ENCODE assay signal across 9 cellular contexts in the genomic region with DNA sequence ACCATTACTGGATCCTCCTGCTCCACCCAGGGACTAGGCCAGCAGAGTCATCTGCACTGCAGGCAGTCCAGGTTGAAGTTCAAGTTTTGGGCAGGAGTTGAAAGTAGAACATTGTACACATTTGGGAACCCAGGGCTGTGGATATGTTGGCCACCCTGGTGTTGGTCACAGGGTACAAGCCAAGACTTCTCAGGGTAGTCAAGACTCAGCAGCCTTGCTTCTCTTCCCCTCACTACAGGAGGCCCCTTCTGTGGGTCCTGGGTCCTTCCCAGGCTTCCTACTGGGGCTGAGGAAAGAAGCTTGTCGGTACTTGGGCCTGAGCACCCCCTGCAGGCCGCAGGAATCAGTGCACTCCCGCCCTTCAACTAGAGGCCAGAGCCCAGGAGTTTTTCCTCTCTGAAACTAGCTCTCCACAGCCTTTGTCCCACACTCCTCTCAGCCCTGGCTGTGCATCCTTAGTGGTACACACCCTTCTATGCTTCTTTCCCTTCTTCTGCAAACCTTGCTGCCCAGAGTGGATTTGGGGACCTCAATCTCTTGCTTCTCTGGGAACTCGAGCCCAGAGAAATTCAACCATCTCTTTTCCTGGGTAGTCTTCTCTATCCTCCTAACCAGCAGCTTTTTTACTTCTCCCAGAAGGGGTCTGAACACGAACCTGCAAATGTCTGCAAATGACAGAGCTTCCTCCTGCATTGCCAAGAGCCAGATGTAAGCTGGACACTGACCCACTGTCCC.
A peak's percentile ranks its signal among the peaks of the same experiment; 100 is the strongest.
DNase-seq lines count a peak whose midpoint lies in the region; ATAC-seq and TF ChIP-seq lines count a peak whose summit lies in the region.
"Had no signal": no experiment of that assay in that cellular context is flagged by ENCODE, and none has a peak within 500 bp of the region (broad histone marks: within the 10 kb centered on the region; RNA-seq: fewer than 3 reads in every experiment).

No MANE protein-coding gene starts in this region.

- no peaks in the 10 kb centered on the region for H3K36me3 Mint-ChIP-seq in T-helper 2 cell treated with Interferon-gamma antibody and Interleukin-4, amounts not matched to agents 5 μg/mL and 100 μg/mL, for 36 hours (ENCODE audit: low read depth)
- H3K36me3 Mint-ChIP-seq: activated naive CD4-positive, alpha-beta T cell treated with anti-CD3 and anti-CD28 coated beads, Interleukin-2, amount 50 U/mL, for 24 hours had no signal

- H3K36me3 ChIP-seq in DOHH2 (ENCODE audit: control insufficient read depth, low read length): no peaks in the 10 kb centered on the region

- peak; percentile 94 for TF ChIP-seq CTCF in DOHH2 (IDR thresholded peaks at IDR 0.05; ENCODE audit: low read depth, low read length, poor library complexity, severe bottlenecking)

- no peaks in the 10 kb centered on the region for H3K9me2 ChIP-seq in DOHH2 (replicated peaks; ENCODE audit: control insufficient read depth, low read length)

- peak; percentile 61 for ATAC-seq in GM21423 (IDR thresholded peaks at IDR 0.05; ENCODE audit: unreplicated experiment)

- no peak overlapping the region for H3K4me2 ChIP-seq in DOHH2 (ENCODE audit: low read length)

- H4K20me1 ChIP-seq in DOHH2 (ENCODE audit: control insufficient read depth, insufficient read depth, low read depth, low read length): no peaks in the 10 kb centered on the region

- H3K4me3 ChIP-seq in DOHH2 (ENCODE audit: low read length): no peak overlapping the region

- H3K9me3 Mint-ChIP-seq in T-helper 2 cell treated with Interferon-gamma antibody and Interleukin-4, amounts not matched to agents 5 μg/mL and 100 μg/mL, for 36 hours: no peaks in the 10 kb centered on the region
- H3K9me3 Mint-ChIP-seq: activated naive CD4-positive, alpha-beta T cell treated with anti-CD3 and anti-CD28 coated beads, Interleukin-2, amount 50 U/mL, for 24 hours had no signal

- peaks cover 10% of the 10 kb centered on the region for H3K27me3 Mint-ChIP-seq in T-helper 2 cell treated with Interferon-gamma antibody and Interleukin-4, amounts not matched to agents 5 μg/mL and 100 μg/mL, for 36 hours (ENCODE audit: low read depth)
- H3K27me3 Mint-ChIP-seq: activated naive CD4-positive, alpha-beta T cell treated with anti-CD3 and anti-CD28 coated beads, Interleukin-2, amount 50 U/mL, for 24 hours had no signal

- no peak overlapping the region for H3K27ac Mint-ChIP-seq in T-helper 2 cell treated with Interferon-gamma antibody and Interleukin-4, amounts not matched to agents 5 μg/mL and 100 μg/mL, for 36 hours
- H3K27ac Mint-ChIP-seq: activated naive CD4-positive, alpha-beta T cell treated with anti-CD3 and anti-CD28 coated beads, Interleukin-2, amount 50 U/mL, for 24 hours had no signal

- H3F3A ChIP-seq in DOHH2 (ENCODE audit: control insufficient read depth, insufficient read depth): no peaks in the 10 kb centered on the region

- peaks cover 2% of the 10 kb centered on the region for H3K4me1 Mint-ChIP-seq in T-helper 2 cell treated with Interferon-gamma antibody and Interleukin-4, amounts not matched to agents 5 μg/mL and 100 μg/mL, for 36 hours (ENCODE audit: low read depth)
- H3K4me1 Mint-ChIP-seq: activated naive CD4-positive, alpha-beta T cell treated with anti-CD3 and anti-CD28 coated beads, Interleukin-2, amount 50 U/mL, for 24 hours had no signal

- no peak overlapping the region for H3K27ac ChIP-seq in DOHH2 (ENCODE audit: low read depth, low read length)

- no peaks in the 10 kb centered on the region for H3K27me3 ChIP-seq in DOHH2 (ENCODE audit: control insufficient read depth, low read length)

- peak; percentile 67 for DNase-seq in HuH-7.5 (ENCODE audit: low spot score)
- DNase-seq in T-helper 2 cell treated with Interferon-gamma antibody and Interleukin-4, amounts not matched to agents 5 μg/mL and 100 μg/mL, for 36 hours (ENCODE audit: low spot score): peak; percentile 25
- DNase-seq in astrocyte of the hippocampus (ENCODE audit: low read depth, low spot score): peak; percentile 73
- DNase-seq in iPS-NIHi11 (ENCODE audit: low spot score): peak; percentile 82
- DNase-seq in stimulated activated CD4-positive, alpha-beta T cell treated with anti-CD3 and anti-CD28 coated beads, Interleukin-12 subunit alpha, Interleukin-12 subunit beta, amount 100 ng/mL, for 48 hours (ENCODE audit: low read depth in 2 of 3, low spot score in 1 of 3): peak; percentile 14 to 51 (median 37)
- no peak for DNase-seq in cortex of kidney (lab: John Stamatoyannopoulos, UW)

- H3K4me3 Mint-ChIP-seq in T-helper 2 cell treated with Interferon-gamma antibody and Interleukin-4, amounts not matched to agents 5 μg/mL and 100 μg/mL, for 36 hours: no peak overlapping the region
- H3K4me3 Mint-ChIP-seq: activated naive CD4-positive, alpha-beta T cell treated with anti-CD3 and anti-CD28 coated beads, Interleukin-2, amount 50 U/mL, for 24 hours had no signal

- H3K4me1 ChIP-seq in DOHH2 (ENCODE audit: control insufficient read depth, low read length): peaks cover 6% of the 10 kb centered on the region

- no peaks in the 10 kb centered on the region for H3K79me2 ChIP-seq in DOHH2 (ENCODE audit: control insufficient read depth, low read length)

- no peaks in the 10 kb centered on the region for H3K9me3 ChIP-seq in DOHH2 (ENCODE audit: control insufficient read depth, insufficient read depth, low read length)
